1 cellular context compared by ENCODE assay signal in the genomic region with DNA sequence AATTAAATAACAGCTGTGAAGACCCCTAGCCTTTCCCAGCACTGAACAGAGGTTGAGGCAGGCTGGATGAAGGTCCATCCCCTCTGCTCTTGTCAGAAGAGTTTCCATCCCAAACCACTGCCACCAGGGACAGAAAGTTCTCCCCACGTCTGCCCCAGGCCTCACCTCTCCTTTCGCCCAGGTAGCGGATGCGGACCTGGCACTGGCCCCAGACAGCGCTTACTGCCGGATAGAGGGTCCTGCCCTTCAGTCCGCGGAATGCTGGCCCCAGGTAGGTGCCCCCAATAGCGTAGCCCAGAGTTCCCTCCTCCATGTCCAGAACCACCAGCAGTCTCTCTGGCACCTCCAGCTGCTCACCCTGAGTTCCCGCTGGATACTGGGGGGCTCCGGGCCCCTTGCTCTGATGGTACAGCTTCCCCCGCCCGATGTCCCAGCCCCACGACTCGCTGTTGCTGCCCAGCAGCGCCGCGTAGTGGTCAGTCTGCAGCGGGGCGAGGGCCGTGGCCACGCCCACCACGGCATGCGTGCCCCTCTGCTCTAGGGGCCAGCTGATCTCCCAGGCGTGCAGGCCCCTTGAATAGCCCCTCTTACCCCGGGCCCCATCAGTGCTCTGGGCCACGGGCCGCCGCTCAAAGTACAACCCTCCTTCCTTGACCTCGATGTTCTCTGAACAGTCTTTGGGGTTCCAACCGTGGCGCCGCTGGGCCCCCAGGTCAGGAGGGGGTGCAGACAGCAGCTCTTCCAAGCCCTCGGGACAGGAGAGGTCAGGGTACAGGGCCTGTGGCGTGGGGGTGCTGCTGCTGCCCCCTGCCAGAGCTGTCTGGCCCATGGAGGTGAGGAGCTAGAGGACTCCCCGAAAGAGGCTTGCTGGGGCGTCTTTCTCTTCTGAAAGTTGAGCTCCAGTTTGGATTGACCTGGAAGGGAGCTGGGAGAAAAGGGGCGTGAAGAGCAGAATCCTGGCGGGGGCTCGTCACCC.
TF ChIP-seq lines count a peak whose summit lies in the region.

No MANE protein-coding gene starts in this region.

TF ChIP-seq in K562, 482 proteins besides CTCF, POLR2A, EP300 and RAD21 (continues in another document):
- TF ChIP-seq, protein P1, sequence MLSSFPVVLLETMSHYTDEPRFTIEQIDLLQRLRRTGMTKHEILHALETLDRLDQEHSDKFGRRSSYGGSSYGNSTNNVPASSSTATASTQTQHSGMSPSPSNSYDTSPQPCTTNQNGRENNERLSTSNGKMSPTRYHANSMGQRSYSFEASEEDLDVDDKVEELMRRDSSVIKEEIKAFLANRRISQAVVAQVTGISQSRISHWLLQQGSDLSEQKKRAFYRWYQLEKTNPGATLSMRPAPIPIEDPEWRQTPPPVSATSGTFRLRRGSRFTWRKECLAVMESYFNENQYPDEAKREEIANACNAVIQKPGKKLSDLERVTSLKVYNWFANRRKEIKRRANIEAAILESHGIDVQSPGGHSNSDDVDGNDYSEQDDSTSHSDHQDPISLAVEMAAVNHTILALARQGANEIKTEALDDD (IDR thresholded peaks at IDR 0.05), result no peak
- TF ChIP-seq ZNF3 (CRISPR knock-in tag; IDR thresholded peaks at IDR 0.05) (no peak), FIP1L1 (IDR thresholded peaks at IDR 0.05; ENCODE audit: low read depth, low read length, poor library complexity, severe bottlenecking) (peak; percentile 85), GATA2 (CRISPR knock-in tag; IDR thresholded peaks at IDR 0.05) (no peak), MAZ (CRISPR knock-in tag; conservative IDR thresholded peaks at IDR 0.05 in 1 of 2, IDR thresholded peaks at IDR 0.05 in 1 of 2) (peak; percentile 60 to 83; a peak in 3 of 4 replicates), MTA3 (IDR thresholded peaks at IDR 0.05; ENCODE audit: borderline replicate concordance) (0 out of 2 replicates have a peak, but pooled peaks have one; percentile 40), CBX5 (IDR thresholded peaks at IDR 0.05; ENCODE audit: borderline replicate concordance, low read depth) (no peak), SP1 (CRISPR knock-in tag; IDR thresholded peaks at IDR 0.05) (peak; percentile 94), ZNF23 (CRISPR knock-in tag; IDR thresholded peaks at IDR 0.05) (no peak), ZNF77 (CRISPR knock-in tag; IDR thresholded peaks at IDR 0.05) (no peak), RBFOX2 (IDR thresholded peaks at IDR 0.05; ENCODE audit: low read depth, low read length) (peak; percentile 71), TRIM24 (IDR thresholded peaks at IDR 0.05) (no peak), NR2C2 (CRISPR knock-in tag; IDR thresholded peaks at IDR 0.05) (no peak), NR2C2 (tag; IDR thresholded peaks at IDR 0.05) (0 out of 2 replicates have a peak, but pooled peaks have one; percentile 7), SUPT5H (IDR thresholded peaks at IDR 0.05) (0 out of 2 replicates have a peak, but pooled peaks have one; percentile 29), LCOR (CRISPR knock-in tag; IDR thresholded peaks at IDR 0.05) (0 out of 2 replicates have a peak, but pooled peaks have one; percentile 17), TBL1XR1 (IDR thresholded peaks at IDR 0.05; ENCODE audit: low read length in 2 of 2) (no peak), XRCC5 (IDR thresholded peaks at IDR 0.05; ENCODE audit: low read depth, low read length) (peak; percentile 91), ZNF140 (CRISPR knock-in tag; IDR thresholded peaks at IDR 0.05) (no peak), ZNF232 (CRISPR knock-in tag; IDR thresholded peaks at IDR 0.05) (no peak), TSC22D4 (tag; IDR thresholded peaks at IDR 0.05) (no peak), ILK (tag; IDR thresholded peaks at IDR 0.05; ENCODE audit: borderline replicate concordance, low read depth) (no peak), ZNF224 (CRISPR knock-in tag; IDR thresholded peaks at IDR 0.05) (no peak), POLR2AphosphoS2 (IDR thresholded peaks at IDR 0.05; ENCODE audit: low read length) (peak; percentile 66; the same call in 1 of the 2 replicates), MXI1 (IDR thresholded peaks at IDR 0.05; ENCODE audit: low read depth, low read length) (peak; percentile 85), TGIF2 (CRISPR knock-in tag; IDR thresholded peaks at IDR 0.05) (no peak), ATF7 (IDR thresholded peaks at IDR 0.05) (no peak), BHLHE40 (IDR thresholded peaks at IDR 0.05; ENCODE audit: low read length) (peak; percentile 51; the same call in 1 of the 2 replicates), RB1 (IDR thresholded peaks at IDR 0.05; ENCODE audit: low read depth) (peak; percentile 62), BMI1 (IDR thresholded peaks at IDR 0.05; ENCODE audit: low read length) (no peak), ZNF589 (CRISPR knock-in tag; IDR thresholded peaks at IDR 0.05; ENCODE audit: low read depth) (no peak), RBM22 (IDR thresholded peaks at IDR 0.05; ENCODE audit: low read depth, low read length, poor library complexity, severe bottlenecking) (peak; percentile 88), ATF1 (CRISPR knock-in tag; IDR thresholded peaks at IDR 0.05) (no peak), ATF1 (tag; IDR thresholded peaks at IDR 0.05) (peak; percentile 34; the same call in 1 of the 2 replicates), CREB1 (IDR thresholded peaks at IDR 0.05) (peak; percentile 43; the same call in 1 of the 2 replicates), CREB1 (CRISPR knock-in tag; IDR thresholded peaks at IDR 0.05) (peak; percentile 56; the same call in 1 of the 2 replicates)
- TF ChIP-seq, protein P2, sequence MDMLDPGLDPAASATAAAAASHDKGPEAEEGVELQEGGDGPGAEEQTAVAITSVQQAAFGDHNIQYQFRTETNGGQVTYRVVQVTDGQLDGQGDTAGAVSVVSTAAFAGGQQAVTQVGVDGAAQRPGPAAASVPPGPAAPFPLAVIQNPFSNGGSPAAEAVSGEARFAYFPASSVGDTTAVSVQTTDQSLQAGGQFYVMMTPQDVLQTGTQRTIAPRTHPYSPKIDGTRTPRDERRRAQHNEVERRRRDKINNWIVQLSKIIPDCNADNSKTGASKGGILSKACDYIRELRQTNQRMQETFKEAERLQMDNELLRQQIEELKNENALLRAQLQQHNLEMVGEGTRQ (CRISPR knock-in tag; IDR thresholded peaks at IDR 0.05), result no peak
- TF ChIP-seq, protein P3, sequence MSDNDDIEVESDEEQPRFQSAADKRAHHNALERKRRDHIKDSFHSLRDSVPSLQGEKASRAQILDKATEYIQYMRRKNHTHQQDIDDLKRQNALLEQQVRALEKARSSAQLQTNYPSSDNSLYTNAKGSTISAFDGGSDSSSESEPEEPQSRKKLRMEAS (CRISPR knock-in tag; IDR thresholded peaks at IDR 0.05), result peak; percentile 78
- TF ChIP-seq, protein P4, sequence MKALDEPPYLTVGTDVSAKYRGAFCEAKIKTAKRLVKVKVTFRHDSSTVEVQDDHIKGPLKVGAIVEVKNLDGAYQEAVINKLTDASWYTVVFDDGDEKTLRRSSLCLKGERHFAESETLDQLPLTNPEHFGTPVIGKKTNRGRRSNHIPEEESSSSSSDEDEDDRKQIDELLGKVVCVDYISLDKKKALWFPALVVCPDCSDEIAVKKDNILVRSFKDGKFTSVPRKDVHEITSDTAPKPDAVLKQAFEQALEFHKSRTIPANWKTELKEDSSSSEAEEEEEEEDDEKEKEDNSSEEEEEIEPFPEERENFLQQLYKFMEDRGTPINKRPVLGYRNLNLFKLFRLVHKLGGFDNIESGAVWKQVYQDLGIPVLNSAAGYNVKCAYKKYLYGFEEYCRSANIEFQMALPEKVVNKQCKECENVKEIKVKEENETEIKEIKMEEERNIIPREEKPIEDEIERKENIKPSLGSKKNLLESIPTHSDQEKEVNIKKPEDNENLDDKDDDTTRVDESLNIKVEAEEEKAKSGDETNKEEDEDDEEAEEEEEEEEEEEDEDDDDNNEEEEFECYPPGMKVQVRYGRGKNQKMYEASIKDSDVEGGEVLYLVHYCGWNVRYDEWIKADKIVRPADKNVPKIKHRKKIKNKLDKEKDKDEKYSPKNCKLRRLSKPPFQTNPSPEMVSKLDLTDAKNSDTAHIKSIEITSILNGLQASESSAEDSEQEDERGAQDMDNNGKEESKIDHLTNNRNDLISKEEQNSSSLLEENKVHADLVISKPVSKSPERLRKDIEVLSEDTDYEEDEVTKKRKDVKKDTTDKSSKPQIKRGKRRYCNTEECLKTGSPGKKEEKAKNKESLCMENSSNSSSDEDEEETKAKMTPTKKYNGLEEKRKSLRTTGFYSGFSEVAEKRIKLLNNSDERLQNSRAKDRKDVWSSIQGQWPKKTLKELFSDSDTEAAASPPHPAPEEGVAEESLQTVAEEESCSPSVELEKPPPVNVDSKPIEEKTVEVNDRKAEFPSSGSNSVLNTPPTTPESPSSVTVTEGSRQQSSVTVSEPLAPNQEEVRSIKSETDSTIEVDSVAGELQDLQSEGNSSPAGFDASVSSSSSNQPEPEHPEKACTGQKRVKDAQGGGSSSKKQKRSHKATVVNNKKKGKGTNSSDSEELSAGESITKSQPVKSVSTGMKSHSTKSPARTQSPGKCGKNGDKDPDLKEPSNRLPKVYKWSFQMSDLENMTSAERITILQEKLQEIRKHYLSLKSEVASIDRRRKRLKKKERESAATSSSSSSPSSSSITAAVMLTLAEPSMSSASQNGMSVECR (CRISPR knock-in tag; IDR thresholded peaks at IDR 0.05), result peak; percentile 93
- TF ChIP-seq, protein P5, sequence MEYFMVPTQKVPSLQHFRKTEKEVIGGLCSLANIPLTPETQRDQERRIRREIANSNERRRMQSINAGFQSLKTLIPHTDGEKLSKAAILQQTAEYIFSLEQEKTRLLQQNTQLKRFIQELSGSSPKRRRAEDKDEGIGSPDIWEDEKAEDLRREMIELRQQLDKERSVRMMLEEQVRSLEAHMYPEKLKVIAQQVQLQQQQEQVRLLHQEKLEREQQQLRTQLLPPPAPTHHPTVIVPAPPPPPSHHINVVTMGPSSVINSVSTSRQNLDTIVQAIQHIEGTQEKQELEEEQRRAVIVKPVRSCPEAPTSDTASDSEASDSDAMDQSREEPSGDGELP (CRISPR knock-in tag; IDR thresholded peaks at IDR 0.05; ENCODE audit: borderline replicate concordance), result peak; percentile 96
- TF ChIP-seq, protein P6, sequence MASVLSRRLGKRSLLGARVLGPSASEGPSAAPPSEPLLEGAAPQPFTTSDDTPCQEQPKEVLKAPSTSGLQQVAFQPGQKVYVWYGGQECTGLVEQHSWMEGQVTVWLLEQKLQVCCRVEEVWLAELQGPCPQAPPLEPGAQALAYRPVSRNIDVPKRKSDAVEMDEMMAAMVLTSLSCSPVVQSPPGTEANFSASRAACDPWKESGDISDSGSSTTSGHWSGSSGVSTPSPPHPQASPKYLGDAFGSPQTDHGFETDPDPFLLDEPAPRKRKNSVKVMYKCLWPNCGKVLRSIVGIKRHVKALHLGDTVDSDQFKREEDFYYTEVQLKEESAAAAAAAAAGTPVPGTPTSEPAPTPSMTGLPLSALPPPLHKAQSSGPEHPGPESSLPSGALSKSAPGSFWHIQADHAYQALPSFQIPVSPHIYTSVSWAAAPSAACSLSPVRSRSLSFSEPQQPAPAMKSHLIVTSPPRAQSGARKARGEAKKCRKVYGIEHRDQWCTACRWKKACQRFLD (CRISPR knock-in tag; IDR thresholded peaks at IDR 0.05), result peak; percentile 35; the same call in 1 of the 2 replicates
- TF ChIP-seq, protein P7, sequence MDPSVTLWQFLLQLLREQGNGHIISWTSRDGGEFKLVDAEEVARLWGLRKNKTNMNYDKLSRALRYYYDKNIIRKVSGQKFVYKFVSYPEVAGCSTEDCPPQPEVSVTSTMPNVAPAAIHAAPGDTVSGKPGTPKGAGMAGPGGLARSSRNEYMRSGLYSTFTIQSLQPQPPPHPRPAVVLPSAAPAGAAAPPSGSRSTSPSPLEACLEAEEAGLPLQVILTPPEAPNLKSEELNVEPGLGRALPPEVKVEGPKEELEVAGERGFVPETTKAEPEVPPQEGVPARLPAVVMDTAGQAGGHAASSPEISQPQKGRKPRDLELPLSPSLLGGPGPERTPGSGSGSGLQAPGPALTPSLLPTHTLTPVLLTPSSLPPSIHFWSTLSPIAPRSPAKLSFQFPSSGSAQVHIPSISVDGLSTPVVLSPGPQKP (CRISPR knock-in tag; IDR thresholded peaks at IDR 0.05), result no peak
- TF ChIP-seq, protein P8, sequence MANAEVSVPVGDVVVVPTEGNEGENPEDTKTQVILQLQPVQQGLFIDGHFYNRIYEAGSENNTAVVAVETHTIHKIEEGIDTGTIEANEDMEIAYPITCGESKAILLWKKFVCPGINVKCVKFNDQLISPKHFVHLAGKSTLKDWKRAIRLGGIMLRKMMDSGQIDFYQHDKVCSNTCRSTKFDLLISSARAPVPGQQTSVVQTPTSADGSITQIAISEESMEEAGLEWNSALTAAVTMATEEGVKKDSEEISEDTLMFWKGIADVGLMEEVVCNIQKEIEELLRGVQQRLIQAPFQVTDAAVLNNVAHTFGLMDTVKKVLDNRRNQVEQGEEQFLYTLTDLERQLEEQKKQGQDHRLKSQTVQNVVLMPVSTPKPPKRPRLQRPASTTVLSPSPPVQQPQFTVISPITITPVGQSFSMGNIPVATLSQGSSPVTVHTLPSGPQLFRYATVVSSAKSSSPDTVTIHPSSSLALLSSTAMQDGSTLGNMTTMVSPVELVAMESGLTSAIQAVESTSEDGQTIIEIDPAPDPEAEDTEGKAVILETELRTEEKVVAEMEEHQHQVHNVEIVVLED (CRISPR knock-in tag; IDR thresholded peaks at IDR 0.05), result peak; percentile 47; the same call in 1 of the 2 replicates
- TF ChIP-seq, protein P9, sequence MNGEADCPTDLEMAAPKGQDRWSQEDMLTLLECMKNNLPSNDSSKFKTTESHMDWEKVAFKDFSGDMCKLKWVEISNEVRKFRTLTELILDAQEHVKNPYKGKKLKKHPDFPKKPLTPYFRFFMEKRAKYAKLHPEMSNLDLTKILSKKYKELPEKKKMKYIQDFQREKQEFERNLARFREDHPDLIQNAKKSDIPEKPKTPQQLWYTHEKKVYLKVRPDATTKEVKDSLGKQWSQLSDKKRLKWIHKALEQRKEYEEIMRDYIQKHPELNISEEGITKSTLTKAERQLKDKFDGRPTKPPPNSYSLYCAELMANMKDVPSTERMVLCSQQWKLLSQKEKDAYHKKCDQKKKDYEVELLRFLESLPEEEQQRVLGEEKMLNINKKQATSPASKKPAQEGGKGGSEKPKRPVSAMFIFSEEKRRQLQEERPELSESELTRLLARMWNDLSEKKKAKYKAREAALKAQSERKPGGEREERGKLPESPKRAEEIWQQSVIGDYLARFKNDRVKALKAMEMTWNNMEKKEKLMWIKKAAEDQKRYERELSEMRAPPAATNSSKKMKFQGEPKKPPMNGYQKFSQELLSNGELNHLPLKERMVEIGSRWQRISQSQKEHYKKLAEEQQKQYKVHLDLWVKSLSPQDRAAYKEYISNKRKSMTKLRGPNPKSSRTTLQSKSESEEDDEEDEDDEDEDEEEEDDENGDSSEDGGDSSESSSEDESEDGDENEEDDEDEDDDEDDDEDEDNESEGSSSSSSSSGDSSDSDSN (IDR thresholded peaks at IDR 0.05; ENCODE audit: borderline replicate concordance in 1 of 2, low read depth in 2 of 2, low read length in 2 of 2), result no peak
- TF ChIP-seq, protein P10, sequence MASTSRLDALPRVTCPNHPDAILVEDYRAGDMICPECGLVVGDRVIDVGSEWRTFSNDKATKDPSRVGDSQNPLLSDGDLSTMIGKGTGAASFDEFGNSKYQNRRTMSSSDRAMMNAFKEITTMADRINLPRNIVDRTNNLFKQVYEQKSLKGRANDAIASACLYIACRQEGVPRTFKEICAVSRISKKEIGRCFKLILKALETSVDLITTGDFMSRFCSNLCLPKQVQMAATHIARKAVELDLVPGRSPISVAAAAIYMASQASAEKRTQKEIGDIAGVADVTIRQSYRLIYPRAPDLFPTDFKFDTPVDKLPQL (IDR thresholded peaks at IDR 0.05; ENCODE audit: extremely low read depth, insufficient read length), result no peak
